ENCODE assay signal across 12 cellular contexts in the genomic region with DNA sequence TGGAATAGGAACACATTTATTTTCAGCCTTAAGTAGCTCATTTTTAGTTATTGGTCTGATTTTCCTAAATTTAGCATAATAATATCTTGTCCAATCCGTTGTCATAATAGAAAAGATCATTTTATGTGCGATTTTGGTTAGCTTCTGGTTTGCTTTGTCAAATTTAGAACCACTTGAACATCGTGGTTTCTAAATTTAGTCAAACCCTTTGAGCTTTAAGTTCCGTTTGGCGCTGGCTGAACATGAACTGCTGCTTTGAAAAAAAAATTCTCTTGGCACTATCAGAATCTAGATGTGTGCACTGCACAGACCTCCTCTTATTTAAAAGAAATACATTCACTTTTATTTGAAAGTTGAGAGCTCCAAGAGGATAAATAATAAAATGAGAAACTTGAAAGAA.
DNase-seq lines count a peak whose midpoint lies in the region; ATAC-seq, FAIRE-seq and TF ChIP-seq lines count a peak whose summit lies in the region.
"Had no signal": no experiment of that assay in that cellular context is flagged by ENCODE, and none has a peak within 500 bp of the region (broad histone marks: within the 10 kb centered on the region; RNA-seq: fewer than 3 reads in every experiment).

No MANE protein-coding gene starts in this region.

- peaks cover 4% of the 10 kb centered on the region for H3K27me3 Mint-ChIP-seq in CD4-positive, CD25-positive, alpha-beta regulatory T cell
- H3K27me3 Mint-ChIP-seq in activated T-helper 17 cell treated with anti-CD3 and anti-CD28 coated beads, Interleukin-2, amount 50 U/mL, for 72 hours = peaks cover 3% of the 10 kb centered on the region

- ATAC-seq in CD4-positive, CD25-positive, alpha-beta regulatory T cell (ENCODE audit: low read depth in 2 of 2) = no peak
- peak; percentile 46 for ATAC-seq in activated T-helper 17 cell treated with anti-CD3 and anti-CD28 coated beads, Interleukin-2, amount 50 U/mL, for 72 hours (replicated peaks)

- peak overlapping the region; percentile 36 for H2AFZ ChIP-seq in KMS-11 (ENCODE audit: low read depth)

- H4K20me1 ChIP-seq in KMS-11 (ENCODE audit: insufficient read depth) = no peaks in the 10 kb centered on the region

- no peaks in the 10 kb centered on the region for H3K9me3 ChIP-seq in CD4-positive, CD25-positive, alpha-beta regulatory T cell (ENCODE audit: control insufficient read depth in 2 of 2, low read length in 2 of 2)

- H3K79me2 ChIP-seq in KMS-11 (ENCODE audit: insufficient read depth, low read depth) = no peaks in the 10 kb centered on the region

- peak overlapping the region; percentile 9 for H3K4me3 ChIP-seq in CD4-positive, CD25-positive, alpha-beta regulatory T cell (ENCODE audit: low read depth, low read length)
- peak overlapping the region; percentile 43 for H3K4me3 ChIP-seq in KMS-11 (IDR thresholded peaks at IDR 0.05; ENCODE audit: insufficient read depth, low read depth, low read length)

- H3K9ac ChIP-seq in KMS-11 = 0 out of 2 replicates have a peak overlapping the region, but pooled peaks have one; percentile 3

- no peaks in the 10 kb centered on the region for H3K9me3 Mint-ChIP-seq in CD4-positive, CD25-positive, alpha-beta regulatory T cell
- no peaks in the 10 kb centered on the region for H3K9me3 Mint-ChIP-seq in activated T-helper 17 cell treated with anti-CD3 and anti-CD28 coated beads, Interleukin-2, amount 50 U/mL, for 72 hours
- H3K9me3 Mint-ChIP-seq: central memory CD8-positive, alpha-beta T cell; nephron had no signal

- H3K27ac ChIP-seq in CD4-positive, CD25-positive, alpha-beta regulatory T cell (ENCODE audit: insufficient read depth, low read length, poor library complexity, severe bottlenecking) = no peak overlapping the region
- H3K27ac ChIP-seq in KMS-11 = peak overlapping the region; percentile 6; the same call in 1 of the 2 replicates

- H3K4me1 ChIP-seq in CD4-positive, CD25-positive, alpha-beta regulatory T cell (ENCODE audit: control insufficient read depth, insufficient read depth, low read length, poor library complexity, severe bottlenecking) = peaks cover 10% of the 10 kb centered on the region
- peaks cover 25% of the 10 kb centered on the region for H3K4me1 ChIP-seq in KMS-11 (ENCODE audit: low read depth, poor library complexity, severe bottlenecking)

- peak overlapping the region in 1 of 4 donors; percentile 25 for H3K4me3 Mint-ChIP-seq in CD4-positive, CD25-positive, alpha-beta regulatory T cell
- no peak overlapping the region for H3K4me3 Mint-ChIP-seq in activated T-helper 17 cell treated with anti-CD3 and anti-CD28 coated beads, Interleukin-2, amount 50 U/mL, for 72 hours

- H3K4me1 Mint-ChIP-seq in CD4-positive, CD25-positive, alpha-beta regulatory T cell = peaks cover 11 to 25% (median 17%) of the 10 kb centered on the region in 4 donors
- peaks cover 5% of the 10 kb centered on the region for H3K4me1 Mint-ChIP-seq in activated T-helper 17 cell treated with anti-CD3 and anti-CD28 coated beads, Interleukin-2, amount 50 U/mL, for 72 hours

- peak in 1 of 3 donors; percentile 39 for DNase-seq in CD4-positive, CD25-positive, alpha-beta regulatory T cell
- DNase-seq in GM19239 (ENCODE audit: insufficient read length, low spot score) = no peak
- no peak for DNase-seq in NCI-H748 (lab: John Stamatoyannopoulos, UW; ENCODE audit: unreplicated experiment)
- no peak for DNase-seq in hepatic stellate cell (ENCODE audit: low spot score)
- no peak for DNase-seq in stimulated activated CD4-positive, alpha-beta T cell treated with anti-CD3 and anti-CD28 coated beads, Interleukin-2, amount 100 ng/mL, for 48 hours
- DNase-seq in NCI-H146 (lab: John Stamatoyannopoulos, UW) = no peak
- DNase-seq: activated CD4-positive, alpha-beta T cell treated with anti-CD3 and anti-CD28 coated beads, Interleukin-2, amount 50 U/mL, for 1 hour; NCI-H526 treated with DMSO at 0.1 percent for 48 hours had no signal

- peak; percentile 80 for FAIRE-seq in GM19239 (lab: Jason Lieb, UNC)

- H3K36me3 Mint-ChIP-seq in CD4-positive, CD25-positive, alpha-beta regulatory T cell = no peaks in the 10 kb centered on the region
- no peaks in the 10 kb centered on the region for H3K36me3 Mint-ChIP-seq in activated T-helper 17 cell treated with anti-CD3 and anti-CD28 coated beads, Interleukin-2, amount 50 U/mL, for 72 hours (ENCODE audit: low read depth)

- H3K27ac Mint-ChIP-seq in CD4-positive, CD25-positive, alpha-beta regulatory T cell = no peak overlapping the region
- H3K27ac Mint-ChIP-seq in activated T-helper 17 cell treated with anti-CD3 and anti-CD28 coated beads, Interleukin-2, amount 50 U/mL, for 72 hours = no peak overlapping the region

- no peak for TF ChIP-seq CTCF in KMS-11 (conservative IDR thresholded peaks at IDR 0.05; ENCODE audit: low read depth, low read length)

- H3K4me2 ChIP-seq in KMS-11 = peak overlapping the region; percentile 66

- H3K36me3 ChIP-seq in CD4-positive, CD25-positive, alpha-beta regulatory T cell (ENCODE audit: control insufficient read depth, insufficient read depth, low read length) = no peaks in the 10 kb centered on the region
- H3K36me3 ChIP-seq in KMS-11 (ENCODE audit: insufficient read depth) = no peaks in the 10 kb centered on the region

- H3K27me3 ChIP-seq in CD4-positive, CD25-positive, alpha-beta regulatory T cell (ENCODE audit: control insufficient read depth, insufficient read depth, low read length) = no peaks in the 10 kb centered on the region
- no peaks in the 10 kb centered on the region for H3K27me3 ChIP-seq in KMS-11 (ENCODE audit: insufficient read depth, low read depth)
